In genomic region chr3:136249593-136250225, GRCh38 we compare ENCODE assay signal across 8 cellular contexts. TPM values are rescaled to one million over a fixed set of nuclear protein-coding genes. Genes with fewer than 3 reads are reported as not detected.
DNase-seq lines count a peak whose midpoint lies in the region; ATAC-seq and TF ChIP-seq lines count a peak whose summit lies in the region.

No MANE protein-coding gene starts in this region.

- H3K4me3 ChIP-seq in Caco-2 (ENCODE audit: low read depth, low read length) (peak overlapping the region; percentile 44), NT2/D1 (ENCODE audit: insufficient read length, low read depth) (peak overlapping the region; percentile 80), neutrophil (ENCODE audit: low read depth in 1 of 2, low read length in 1 of 2) (peak overlapping the region; percentile 72 to 84)
- H3K4me3 ChIP-seq in effector memory CD4-positive, alpha-beta T cell (ENCODE audit: insufficient read depth, low read depth, low read length, poor library complexity, severe bottlenecking): peak overlapping the region; percentile 69

- no peaks in the 10 kb centered on the region for H3K9me3 Mint-ChIP-seq in Caco-2 (ENCODE audit: unreplicated experiment)

- BruUV-seq in Caco-2 (replicated peaks; lab: Mats Ljungman, UMichigan): TSS peak; percentile 91

- H3K9me3 ChIP-seq in Caco-2: no peaks in the 10 kb centered on the region
- no peaks in the 10 kb centered on the region for H3K9me3 ChIP-seq in NT2/D1 (ENCODE audit: insufficient read depth, low read length)
- no peaks in the 10 kb centered on the region for H3K9me3 ChIP-seq in effector memory CD4-positive, alpha-beta T cell (ENCODE audit: control insufficient read depth, low read length)
- H3K9me3 ChIP-seq in neutrophil: no peaks in the 10 kb centered on the region

- no peak for DNase-seq in Caco-2
- DNase-seq in NT2/D1 (ENCODE audit: low read depth, low spot score): no peak
- DNase-seq in effector memory CD4-positive, alpha-beta T cell: no peak
- no peak for DNase-seq in middle frontal gyrus (ENCODE audit: extremely low spot score, low spot score)
- DNase-seq in activated gamma-delta T cell treated with Interleukin-2 at 50 U/mL for 16 hours: no peak

- CTCF ChIA-PET in Caco-2 (lab: Charles Lee): interaction anchor here (1.0 kb wide), 1 partner anchor 53 kb away, joined by 6 read pairs; the partner anchor contains the start of gene MSL2

- H3K27ac Mint-ChIP-seq in Caco-2 (ENCODE audit: unreplicated experiment): peak overlapping the region; percentile 99

- peak overlapping the region; percentile 80 for H3K4me3 Mint-ChIP-seq in Caco-2 (ENCODE audit: unreplicated experiment)

- no peaks in the 10 kb centered on the region for H3K36me3 ChIP-seq in Caco-2 (ENCODE audit: control insufficient read depth, insufficient read depth, low read length)
- no peaks in the 10 kb centered on the region for H3K36me3 ChIP-seq in NT2/D1 (ENCODE audit: insufficient read depth, insufficient read length, low read length)
- H3K36me3 ChIP-seq in effector memory CD4-positive, alpha-beta T cell (ENCODE audit: control insufficient read depth, insufficient read depth, low read length): no peaks in the 10 kb centered on the region
- no peaks in the 10 kb centered on the region for H3K36me3 ChIP-seq in neutrophil

- H3K27me3 ChIP-seq in Caco-2 (replicated peaks; ENCODE audit: control insufficient read depth, insufficient read depth, low read length) (no peaks in the 10 kb centered on the region), NT2/D1 (ENCODE audit: insufficient read depth, insufficient read length) (no peaks in the 10 kb centered on the region), neutrophil (no peaks in the 10 kb centered on the region)
- H3K27me3 ChIP-seq in effector memory CD4-positive, alpha-beta T cell (replicated peaks; ENCODE audit: control insufficient read depth, insufficient read depth, low read length, poor library complexity, severe bottlenecking): no peaks in the 10 kb centered on the region

- H3K9ac ChIP-seq in NT2/D1 (ENCODE audit: insufficient read length, low read depth): peak overlapping the region; percentile 96

- ATAC-seq in GM18907 (IDR thresholded peaks at IDR 0.05; ENCODE audit: unreplicated experiment) (no peak), HG03159 (IDR thresholded peaks at IDR 0.05; ENCODE audit: unreplicated experiment) (no peak)

- POLR2A ChIA-PET in Caco-2 (lab: Charles Lee): no interaction called here

- no peaks in the 10 kb centered on the region for H3K27me3 Mint-ChIP-seq in Caco-2 (ENCODE audit: insufficient read depth, unreplicated experiment)

- peaks cover 29% of the 10 kb centered on the region for H3K4me1 ChIP-seq in Caco-2
- peaks cover 10% of the 10 kb centered on the region for H3K4me1 ChIP-seq in NT2/D1 (ENCODE audit: insufficient read depth, insufficient read length)
- H3K4me1 ChIP-seq in effector memory CD4-positive, alpha-beta T cell (ENCODE audit: control insufficient read depth, insufficient read depth, low read length, poor library complexity, severe bottlenecking): peaks cover 6% of the 10 kb centered on the region
- peaks cover 17 to 23% of the 10 kb centered on the region in 2 experiments for H3K4me1 ChIP-seq in neutrophil (ENCODE audit: control insufficient read depth in 1 of 2, insufficient read depth in 1 of 2, low read depth in 1 of 2, low read length in 1 of 2)

- H3K36me3 Mint-ChIP-seq in Caco-2 (ENCODE audit: insufficient read depth, unreplicated experiment): peaks cover 8% of the 10 kb centered on the region

- peaks cover 31% of the 10 kb centered on the region for H3K4me1 Mint-ChIP-seq in Caco-2 (ENCODE audit: low read depth, unreplicated experiment)

- H3K27ac ChIP-seq in effector memory CD4-positive, alpha-beta T cell (ENCODE audit: insufficient read depth, low read length, poor library complexity, severe bottlenecking): peak overlapping the region; percentile 73
- H3K27ac ChIP-seq in neutrophil: peak overlapping the region; percentile 87

- intact Hi-C loops in Caco-2 (cut with micrococcal nuclease; ENCODE audit: unreplicated experiment): loop anchor here (1.0 to 5.0 kb wide), 4 partner anchors 53 to 503 kb away; partner anchors contain the start of genes MSL2 and STAG1

- no peak for TF ChIP-seq CTCF in Caco-2 (IDR thresholded peaks at IDR 0.05; ENCODE audit: insufficient read depth in 1 of 2, low read depth in 1 of 2, low read length in 1 of 2, severe bottlenecking in 1 of 2, unreplicated experiment in 1 of 2)
- no peak for TF ChIP-seq CTCF in neutrophil (IDR thresholded peaks at IDR 0.05)

RNA-seq across cellular contexts. Expression of gene PCCB, which starts 0.4 kb away (rescaled TPM):
- 39.7 and 45.5 TPM in 2 replicates for total RNA-seq in Caco-2 (2022)

RNA-seq across cellular contexts. Expression of gene MSL2, which starts 53.6 kb away (rescaled TPM):
- total RNA-seq in Caco-2 (2022): 28.0 and 28.5 TPM in 2 replicates
